In genomic region chr17:32763855-32764439, GRCh38 we compare ENCODE assay signal across 16 cellular contexts.
"Had no signal": no experiment of that assay in that cellular context is flagged by ENCODE, and none has a peak within 500 bp of the region (broad histone marks: within the 10 kb centered on the region; RNA-seq: fewer than 3 reads in every experiment).

No MANE protein-coding gene starts in this region.

- H3K36me3 ChIP-seq: adrenal gland, breast epithelium, WERI-Rb-1 had no signal

- H3K4me1 ChIP-seq: adrenal gland, breast epithelium, upper lobe of right lung had no signal

- H3K9me3 ChIP-seq: adrenal gland, breast epithelium, upper lobe of right lung had no signal

- FAIRE-seq: astrocyte, endometrium, frontal cortex had no signal

- H3K4me3 ChIP-seq: adrenal gland, breast epithelium, coronary artery, lung, upper lobe of right lung had no signal

- DNase-seq: activated CD4-positive, alpha-beta T cell treated with anti-CD3 and anti-CD28 coated beads for 1 hour; activated gamma-delta T cell; adrenal gland; hypothalamus; islet precursor cell; nucleus accumbens; stimulated activated CD8-positive, alpha-beta memory T cell treated with anti-CD3 and anti-CD28 coated beads, Interleukin-4, amount 100 ng/mL, for 48 hours; stimulated activated naive CD4-positive, alpha-beta T cell; upper lobe of right lung; WERI-Rb-1 had no signal

- H3K27ac ChIP-seq: adrenal gland, breast epithelium, coronary artery, upper lobe of right lung, WERI-Rb-1 had no signal
